Comparison of ENCODE assay signal across 1 cellular context in the genomic region with DNA sequence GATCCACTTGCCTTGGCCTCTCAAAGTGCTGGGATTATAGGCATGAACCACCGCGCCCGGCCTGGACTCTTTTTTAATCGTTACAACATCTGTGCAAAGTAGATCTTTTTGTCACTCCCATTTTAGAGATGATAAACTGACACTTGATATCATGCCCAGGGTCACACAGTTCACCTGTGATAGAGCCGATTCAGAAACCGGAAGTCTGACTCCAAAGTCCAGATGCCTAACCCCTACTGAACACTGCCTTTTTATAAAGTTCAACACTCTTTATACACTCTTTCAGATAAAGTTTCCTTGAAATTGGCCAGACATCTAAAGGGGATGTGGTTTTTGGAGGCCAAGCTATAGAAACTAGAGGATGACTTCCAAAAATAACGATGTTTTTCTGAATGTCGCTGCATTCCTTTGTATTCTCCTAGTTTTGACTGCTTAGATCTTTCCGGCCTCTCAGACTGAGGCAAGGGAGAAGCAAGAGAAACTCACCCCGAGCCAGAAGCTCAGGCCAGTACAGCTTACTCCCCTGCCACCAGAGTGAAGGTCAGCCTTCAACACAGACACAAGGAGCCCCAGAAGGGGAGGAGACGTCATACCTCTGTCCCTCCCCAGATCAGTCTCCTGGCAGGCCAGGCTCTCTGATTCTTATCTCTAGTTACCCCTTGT.
TF ChIP-seq lines count a peak whose summit lies in the region.

No MANE protein-coding gene starts in this region.

TF ChIP-seq in HepG2, 621 proteins besides CTCF, POLR2A, EP300 and RAD21:
- TF ChIP-seq, protein P1, sequence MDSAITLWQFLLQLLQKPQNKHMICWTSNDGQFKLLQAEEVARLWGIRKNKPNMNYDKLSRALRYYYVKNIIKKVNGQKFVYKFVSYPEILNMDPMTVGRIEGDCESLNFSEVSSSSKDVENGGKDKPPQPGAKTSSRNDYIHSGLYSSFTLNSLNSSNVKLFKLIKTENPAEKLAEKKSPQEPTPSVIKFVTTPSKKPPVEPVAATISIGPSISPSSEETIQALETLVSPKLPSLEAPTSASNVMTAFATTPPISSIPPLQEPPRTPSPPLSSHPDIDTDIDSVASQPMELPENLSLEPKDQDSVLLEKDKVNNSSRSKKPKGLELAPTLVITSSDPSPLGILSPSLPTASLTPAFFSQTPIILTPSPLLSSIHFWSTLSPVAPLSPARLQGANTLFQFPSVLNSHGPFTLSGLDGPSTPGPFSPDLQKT (CRISPR knock-in tag; IDR thresholded peaks at IDR 0.05; ENCODE audit: borderline replicate concordance) = no peak
- TF ChIP-seq GATAD2A (CRISPR knock-in tag; IDR thresholded peaks at IDR 0.05) (no peak), ZNF709 (CRISPR knock-in tag; IDR thresholded peaks at IDR 0.05) (peak; percentile 66; the same call in 1 of the 2 replicates), NONO (IDR thresholded peaks at IDR 0.05) (no peak), NONO (CRISPR knock-in tag; conservative IDR thresholded peaks at IDR 0.05) (no peak), ZFP36L1 (CRISPR knock-in tag; IDR thresholded peaks at IDR 0.05) (no peak), SNAI1 (CRISPR knock-in tag; IDR thresholded peaks at IDR 0.05; ENCODE audit: borderline replicate concordance) (no peak), ZNF629 (CRISPR knock-in tag; conservative IDR thresholded peaks at IDR 0.05) (peak; percentile 81), RFXANK (CRISPR knock-in tag; IDR thresholded peaks at IDR 0.05) (no peak), NR2F1 (CRISPR knock-in tag; IDR thresholded peaks at IDR 0.05) (0 out of 4 replicates have a peak, but pooled peaks of 1 of the 2 experiments have one; percentile 23)
- TF ChIP-seq, protein P2, sequence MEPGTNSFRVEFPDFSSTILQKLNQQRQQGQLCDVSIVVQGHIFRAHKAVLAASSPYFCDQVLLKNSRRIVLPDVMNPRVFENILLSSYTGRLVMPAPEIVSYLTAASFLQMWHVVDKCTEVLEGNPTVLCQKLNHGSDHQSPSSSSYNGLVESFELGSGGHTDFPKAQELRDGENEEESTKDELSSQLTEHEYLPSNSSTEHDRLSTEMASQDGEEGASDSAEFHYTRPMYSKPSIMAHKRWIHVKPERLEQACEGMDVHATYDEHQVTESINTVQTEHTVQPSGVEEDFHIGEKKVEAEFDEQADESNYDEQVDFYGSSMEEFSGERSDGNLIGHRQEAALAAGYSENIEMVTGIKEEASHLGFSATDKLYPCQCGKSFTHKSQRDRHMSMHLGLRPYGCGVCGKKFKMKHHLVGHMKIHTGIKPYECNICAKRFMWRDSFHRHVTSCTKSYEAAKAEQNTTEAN (CRISPR knock-in tag; conservative IDR thresholded peaks at IDR 0.05) = no peak
- TF ChIP-seq, protein P3, sequence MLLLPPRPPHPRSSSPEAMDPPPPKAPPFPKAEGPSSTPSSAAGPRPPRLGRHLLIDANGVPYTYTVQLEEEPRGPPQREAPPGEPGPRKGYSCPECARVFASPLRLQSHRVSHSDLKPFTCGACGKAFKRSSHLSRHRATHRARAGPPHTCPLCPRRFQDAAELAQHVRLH (CRISPR knock-in tag; IDR thresholded peaks at IDR 0.05; ENCODE audit: borderline replicate concordance, low read depth) = no peak
